Comparison of ENCODE assay signal across 1 cellular context in genomic region chr21:33377221-33377620, GRCh38.
A peak's percentile ranks its signal among the peaks of the same experiment; 100 is the strongest.
TF ChIP-seq lines count a peak whose summit lies in the region.

No MANE protein-coding gene starts in this region.

TF ChIP-seq in GM12878, 131 proteins besides CTCF, POLR2A, EP300 and RAD21:
- TF ChIP-seq SUPT20H (IDR thresholded peaks at IDR 0.05; ENCODE audit: borderline replicate concordance, control insufficient read depth, low read depth, low read length), result no peak
- 0 out of 2 replicates have a peak, but pooled peaks have one; percentile 21 for TF ChIP-seq EED (IDR thresholded peaks at IDR 0.05; ENCODE audit: low read depth)
